Comparison of ENCODE assay signal across 1 cellular context in the genomic region with DNA sequence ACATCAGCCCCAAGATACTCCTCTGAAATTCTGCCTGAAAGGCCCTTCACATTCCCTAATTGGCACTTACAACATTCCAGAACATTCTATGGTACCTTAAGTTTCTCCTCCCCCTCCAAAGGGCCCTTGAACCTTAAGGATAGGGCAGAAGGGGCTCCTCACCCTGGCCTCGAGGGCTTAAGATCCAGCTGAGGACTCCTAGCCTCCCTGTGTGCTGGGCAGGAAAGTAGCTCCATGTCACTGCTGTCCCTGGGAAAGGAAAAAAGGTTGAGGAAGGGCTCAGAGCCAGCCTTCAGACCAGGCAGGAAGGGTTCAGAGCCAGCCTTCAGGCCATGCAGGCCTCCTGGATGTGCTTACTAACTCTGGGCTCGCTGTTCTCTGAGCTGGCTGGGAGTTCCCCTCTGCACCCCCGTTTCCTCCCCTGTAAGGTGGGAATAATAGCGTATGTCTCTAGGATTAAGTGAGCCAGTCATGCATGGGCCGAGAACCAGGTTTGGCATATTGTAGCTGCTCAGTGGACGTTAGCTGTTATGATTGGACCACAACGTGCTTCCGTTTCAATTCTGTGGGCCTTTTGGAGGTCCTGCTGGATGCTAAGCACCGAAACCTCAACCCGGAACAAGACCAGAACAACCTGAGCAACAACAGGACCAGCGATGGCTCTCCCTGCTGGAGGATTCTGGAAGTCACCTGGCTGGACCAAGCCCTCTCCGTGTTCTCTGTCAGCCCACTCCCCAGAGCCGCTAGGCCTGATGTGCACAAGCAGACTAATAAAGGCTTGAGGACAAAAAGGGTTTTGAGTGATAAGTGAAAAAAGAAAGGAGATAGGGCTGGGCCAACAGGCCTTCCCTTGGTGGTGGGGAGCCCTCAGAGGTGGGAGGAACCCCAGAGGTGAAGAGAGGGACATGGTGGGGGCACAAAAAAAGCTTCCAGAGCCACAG.
TF ChIP-seq lines count a peak whose summit lies in the region.

No MANE protein-coding gene starts in this region.

TF ChIP-seq in H1, 55 proteins besides CTCF, POLR2A, EP300 and RAD21:
- 0 out of 2 replicates have a peak, but pooled peaks have one; percentile 18 for TF ChIP-seq MAX (IDR thresholded peaks at IDR 0.05)
- no peak for TF ChIP-seq ZNF274 (IDR thresholded peaks at IDR 0.05; ENCODE audit: borderline replicate concordance, extremely low read depth, low read length)
- TF ChIP-seq ASH2L (IDR thresholded peaks at IDR 0.05; ENCODE audit: low read length) = no peak
TF ChIP-seq in H1: peak in this region for 1.
